10 cellular contexts compared by ENCODE assay signal in genomic region chr16:72786606-72787005, GRCh38.
DNase-seq lines count a peak whose midpoint lies in the region; ATAC-seq and TF ChIP-seq lines count a peak whose summit lies in the region.
"Had no signal": no experiment of that assay in that cellular context is flagged by ENCODE, and none has a peak within 500 bp of the region (broad histone marks: within the 10 kb centered on the region; RNA-seq: fewer than 3 reads in every experiment).

No MANE protein-coding gene starts in this region.

- no peaks in the 10 kb centered on the region; the same call in 1 of the 2 replicates for H3K27me3 Mint-ChIP-seq in HFFc6 (ENCODE audit: insufficient read depth)
- H3K27me3 Mint-ChIP-seq in brain, result peaks cover 3% of the 10 kb centered on the region
- H3K27me3 Mint-ChIP-seq in nephron (ENCODE audit: low read depth), result peaks cover 4% of the 10 kb centered on the region

- H3K27ac ChIP-seq in BLaER1, result no peak overlapping the region
- H3K27ac ChIP-seq: body of pancreas had no signal

- TF ChIP-seq CTCF in HFFc6 (IDR thresholded peaks at IDR 0.05), result no peak
- no peak for TF ChIP-seq CTCF in brain (conservative IDR thresholded peaks at IDR 0.05)
- no peak for TF ChIP-seq CTCF in nephron (IDR thresholded peaks at IDR 0.05; ENCODE audit: unreplicated experiment in 3 of 3)

- H4K20me1 ChIP-seq in BLaER1, result no peaks in the 10 kb centered on the region

- ATAC-seq in HG02763 (IDR thresholded peaks at IDR 0.05; ENCODE audit: unreplicated experiment), result no peak

- H3K4me3 Mint-ChIP-seq in HFFc6, result peak overlapping the region; percentile 42; the same call in 1 of the 2 replicates
- H3K4me3 Mint-ChIP-seq in brain, result peak overlapping the region; percentile 78 to 89 (median 85)
- peak overlapping the region; percentile 69 to 82 (median 82) for H3K4me3 Mint-ChIP-seq in nephron

- H3K36me3 Mint-ChIP-seq in HFFc6 (ENCODE audit: low read depth) (peaks cover 27% of the 10 kb centered on the region), brain (peaks cover 41% of the 10 kb centered on the region), nephron (ENCODE audit: low read depth) (peaks cover 44% of the 10 kb centered on the region)

- H3K9me3 ChIP-seq in BLaER1, result peaks cover 20% of the 10 kb centered on the region; the same call in 1 of the 2 replicates
- H3K9me3 ChIP-seq: body of pancreas had no signal

- H3K36me3 ChIP-seq in BLaER1, result peaks cover 23% of the 10 kb centered on the region

- H3K27ac Mint-ChIP-seq in HFFc6, result peak overlapping the region; percentile 93
- H3K27ac Mint-ChIP-seq in brain, result peak overlapping the region in 3 of 5 experiments; percentile 67 to 90 (median 83)
- H3K27ac Mint-ChIP-seq in nephron, result peak overlapping the region; percentile 46 to 80 (median 79)

- H3K27me3 ChIP-seq in BLaER1, result no peaks in the 10 kb centered on the region
- H3K27me3 ChIP-seq: body of pancreas had no signal

- TF ChIP-seq POLR2A in erythroblast (IDR thresholded peaks at IDR 0.05; ENCODE audit: low read length), result no peak

- peaks cover 52% of the 10 kb centered on the region for H3K4me1 Mint-ChIP-seq in HFFc6 (ENCODE audit: low read depth)
- peaks cover 68% of the 10 kb centered on the region for H3K4me1 Mint-ChIP-seq in brain
- H3K4me1 Mint-ChIP-seq in nephron, result peaks cover 41% of the 10 kb centered on the region

- H3K9ac ChIP-seq in BLaER1, result no peak overlapping the region

- no peak overlapping the region for H3K4me3 ChIP-seq in BLaER1
- H3K4me3 ChIP-seq: body of pancreas had no signal

- no peaks in the 10 kb centered on the region for H3K9me3 Mint-ChIP-seq in HFFc6
- H3K9me3 Mint-ChIP-seq in brain, result peaks cover 0 to 4% (median 0%) of the 10 kb centered on the region in 5 experiments
- H3K9me3 Mint-ChIP-seq in nephron, result no peaks in the 10 kb centered on the region

- H3K4me1 ChIP-seq in BLaER1, result peaks cover 42% of the 10 kb centered on the region

- H3K4me2 ChIP-seq in BLaER1, result peak overlapping the region; percentile 78

- no peak for DNase-seq in HFFc6
- no peak for DNase-seq in erythroblast (lab: John Stamatoyannopoulos, UW)
- DNase-seq in NCI-H1417 treated with DMSO at 0.1 percent for 48 hours (lab: John Stamatoyannopoulos, UW), result no peak
- no peak for DNase-seq in NCI-H524 treated with DMSO at 0.1 percent for 48 hours (lab: John Stamatoyannopoulos, UW)
- DNase-seq: activated CD4-positive, alpha-beta T cell treated with anti-CD3 and anti-CD28 coated beads, Interleukin-2, amount 50 U/mL, for 1 hour; body of pancreas had no signal
